ENCODE assay signal across 24 cellular contexts in genomic region chr11:15223318-15223717, GRCh38.
DNase-seq lines count a peak whose midpoint lies in the region; ATAC-seq, FAIRE-seq and TF ChIP-seq lines count a peak whose summit lies in the region.
"Had no signal": no experiment of that assay in that cellular context is flagged by ENCODE, and none has a peak within 500 bp of the region (broad histone marks: within the 10 kb centered on the region; RNA-seq: fewer than 3 reads in every experiment).

No MANE protein-coding gene starts in this region.

- DNase-seq in EH (ENCODE audit: low read depth) (peak; percentile 57), M059J (ENCODE audit: low read depth) (peak; percentile 22), epithelial cell of proximal tubule (ENCODE audit: low read depth) (peak; percentile 52), HTR-8/SVneo (ENCODE audit: insufficient read length, low spot score) (no peak), germinal center (ENCODE audit: low spot score) (no peak), posterior cingulate gyrus (no peak)
- no peak for DNase-seq in naive thymus-derived CD8-positive, alpha-beta T cell
- DNase-seq: activated CD8-positive, alpha-beta memory T cell treated with anti-CD3 and anti-CD28 coated beads, Interleukin-2, amount 50 U/mL, for 48 hours; midbrain; NCI-H2227 treated with DMSO at 0.1 percent for 48 hours; NCI-H774; PC-3; SJCRH30; stimulated activated CD4-positive, alpha-beta T cell treated with anti-CD3 and anti-CD28 coated beads, Interleukin-4, amount 100 ng/mL, for 4 hours; stimulated activated naive CD8-positive, alpha-beta T cell treated with anti-CD3 and anti-CD28 coated beads, Interleukin-15, amount 100 ng/mL, for 72 hours; T-helper 2 cell; upper lobe of left lung had no signal

- FAIRE-seq in HTR-8/SVneo (lab: Jason Lieb, UNC): no peak
- FAIRE-seq: GM18507 had no signal

- no peaks in the 10 kb centered on the region for H3K9me3 Mint-ChIP-seq in naive thymus-derived CD8-positive, alpha-beta T cell
- H3K9me3 Mint-ChIP-seq: dendritic cell treated with granulocyte-macrophage colony-stimulating factor and Interleukin-4, amounts not matched to agents 40 ng/mL and 50 ng/mL, for 4 days; IgD-negative memory B cell; nephron; stimulated activated naive CD8-positive, alpha-beta T cell treated with anti-CD3 and anti-CD28 coated beads, Interleukin-15, amount 100 ng/mL, for 72 hours had no signal

- no peaks in the 10 kb centered on the region for H3K36me3 ChIP-seq in parathyroid adenoma (ENCODE audit: control insufficient read depth, insufficient read depth, low read length)
- H3K36me3 ChIP-seq: cardiac muscle cell, SJCRH30, upper lobe of left lung had no signal

- H3K4me3 ChIP-seq in epithelial cell of proximal tubule (ENCODE audit: low read depth, low read length) (no peak overlapping the region), parathyroid adenoma (ENCODE audit: low read depth, low read length) (no peak overlapping the region)
- H3K4me3 ChIP-seq: cardiac muscle cell, SJCRH30, upper lobe of left lung had no signal

- H3K9me3 ChIP-seq in parathyroid adenoma (ENCODE audit: control insufficient read depth, low read length): no peaks in the 10 kb centered on the region
- H3K9me3 ChIP-seq: SJCRH30, upper lobe of left lung had no signal

- no peak overlapping the region for H3K4me3 Mint-ChIP-seq in naive thymus-derived CD8-positive, alpha-beta T cell
- H3K4me3 Mint-ChIP-seq: dendritic cell treated with granulocyte-macrophage colony-stimulating factor and Interleukin-4, amounts not matched to agents 40 ng/mL and 50 ng/mL, for 4 days; IgD-negative memory B cell; nephron; stimulated activated naive CD8-positive, alpha-beta T cell treated with anti-CD3 and anti-CD28 coated beads, Interleukin-15, amount 100 ng/mL, for 72 hours had no signal

- no peak overlapping the region for H3K27ac Mint-ChIP-seq in naive thymus-derived CD8-positive, alpha-beta T cell
- H3K27ac Mint-ChIP-seq: dendritic cell treated with granulocyte-macrophage colony-stimulating factor and Interleukin-4, amounts not matched to agents 40 ng/mL and 50 ng/mL, for 4 days; IgD-negative memory B cell; nephron had no signal

- intact Hi-C loops in posterior cingulate gyrus (cut with DNase I): no loop called here

- no peak for ATAC-seq in naive thymus-derived CD8-positive, alpha-beta T cell
- ATAC-seq: PC-3; stimulated activated naive CD8-positive, alpha-beta T cell treated with anti-CD3 and anti-CD28 coated beads, Interleukin-15, amount 100 ng/mL, for 72 hours had no signal

- no peaks in the 10 kb centered on the region for H3K4me1 Mint-ChIP-seq in naive thymus-derived CD8-positive, alpha-beta T cell
- H3K4me1 Mint-ChIP-seq: IgD-negative memory B cell; stimulated activated naive CD8-positive, alpha-beta T cell treated with anti-CD3 and anti-CD28 coated beads, Interleukin-15, amount 100 ng/mL, for 72 hours had no signal

- no peaks in the 10 kb centered on the region for H3K79me2 ChIP-seq in parathyroid adenoma

- peak overlapping the region; percentile 3 for H2AFZ ChIP-seq in parathyroid adenoma

- H3K9ac ChIP-seq in parathyroid adenoma: no peak overlapping the region

- H3K27me3 Mint-ChIP-seq in naive thymus-derived CD8-positive, alpha-beta T cell: peaks cover 0 to 4% (median 0%) of the 10 kb centered on the region in 5 donors
- H3K27me3 Mint-ChIP-seq: dendritic cell treated with granulocyte-macrophage colony-stimulating factor and Interleukin-4, amounts not matched to agents 40 ng/mL and 50 ng/mL, for 4 days; stimulated activated naive CD8-positive, alpha-beta T cell treated with anti-CD3 and anti-CD28 coated beads, Interleukin-15, amount 100 ng/mL, for 72 hours had no signal

- H3K27me3 ChIP-seq in parathyroid adenoma (ENCODE audit: control insufficient read depth, insufficient read depth, low read length): no peaks in the 10 kb centered on the region
- H3K27me3 ChIP-seq: cardiac muscle cell, upper lobe of left lung had no signal

- no peak overlapping the region for H3K4me2 ChIP-seq in parathyroid adenoma (ENCODE audit: low read length)

- no peaks in the 10 kb centered on the region for H3K36me3 Mint-ChIP-seq in naive thymus-derived CD8-positive, alpha-beta T cell
- H3K36me3 Mint-ChIP-seq: IgD-negative memory B cell had no signal

- no peak for TF ChIP-seq CTCF in epithelial cell of proximal tubule (conservative IDR thresholded peaks at IDR 0.05; ENCODE audit: low read depth, low read length)
- TF ChIP-seq CTCF in parathyroid adenoma (IDR thresholded peaks at IDR 0.05): no peak

- H3K4me1 ChIP-seq in parathyroid adenoma: peaks cover 44% of the 10 kb centered on the region
- H3K4me1 ChIP-seq: SJCRH30, upper lobe of left lung had no signal

- H3K27ac ChIP-seq in parathyroid adenoma: peak overlapping the region; percentile 21
- H3K27ac ChIP-seq: cardiac muscle cell, SJCRH30, upper lobe of left lung, VCaP had no signal

- POLR2A ChIA-PET in naive thymus-derived CD8-positive, alpha-beta T cell (lab: Charles Lee): no interaction called here

Comparison
In these comparisons a context has a peak if more than half of its experiments do, and no peak if none do; other contexts are left out.
1. DNase-seq: peak in EH (single experiment), M059J (single experiment) and epithelial cell of proximal tubule (single experiment); none in naive thymus-derived CD8-positive, alpha-beta T cell (0 of 10), HTR-8/SVneo (single experiment), germinal center (single experiment) and posterior cingulate gyrus (0 of 10).